Comparison of ENCODE assay signal across 20 cellular contexts in the genomic region with DNA sequence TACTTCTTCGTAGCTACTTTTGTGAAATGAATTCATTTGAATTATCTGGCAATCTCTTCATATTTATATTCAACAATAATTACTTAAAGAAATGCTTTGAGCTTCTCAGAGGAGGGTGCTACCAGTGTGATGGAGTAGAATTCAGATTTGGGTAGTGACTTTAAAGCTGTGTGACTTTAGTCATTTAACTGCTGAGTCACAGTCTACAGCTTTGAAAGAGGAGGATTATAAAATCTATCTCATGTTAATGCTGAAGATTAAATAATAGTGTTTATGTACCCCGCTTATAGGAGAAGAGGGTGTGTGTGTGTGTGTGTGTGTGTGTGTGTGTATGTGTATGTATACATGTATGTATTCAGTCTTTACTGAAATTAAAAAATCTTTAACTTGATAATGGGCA.
"Had no signal": no experiment of that assay in that cellular context is flagged by ENCODE, and none has a peak within 500 bp of the region (broad histone marks: within the 10 kb centered on the region; RNA-seq: fewer than 3 reads in every experiment).

No MANE protein-coding gene starts in this region.

- H3K4me1 ChIP-seq: lower lobe of right lung, prostate gland, spleen, testis, tibial artery had no signal

- H3K36me3 Mint-ChIP-seq: memory B cell; naive B cell; natural killer cell treated with Interleukin-12 subunit alpha and Interleukin-12 subunit beta and Interleukin-15 and Interleukin-18, amount 100 ng/mL, for 72 hours; stimulated activated memory B cell treated with anti-CD40 and anti-IgM and Interleukin-4, amounts not matched to agents 10 μg/mL and 1 μg/mL and 100 μg/mL, for 72 hours; type B pancreatic cell had no signal

- H3K4me3 ChIP-seq: dorsolateral prefrontal cortex, lower lobe of right lung, prostate gland, skin epidermis, spleen, testis, tibial artery had no signal

- H3K4me3 Mint-ChIP-seq: memory B cell; naive B cell; natural killer cell treated with Interleukin-12 subunit alpha and Interleukin-12 subunit beta and Interleukin-15 and Interleukin-18, amount 100 ng/mL, for 72 hours; neural crest cell; stimulated activated memory B cell treated with anti-CD40 and anti-IgM and Interleukin-4, amounts not matched to agents 10 μg/mL and 1 μg/mL and 100 μg/mL, for 72 hours; type B pancreatic cell had no signal

- H3K9me3 Mint-ChIP-seq: neural crest cell, type B pancreatic cell had no signal

- H3K27ac Mint-ChIP-seq: memory B cell; naive B cell; natural killer cell treated with Interleukin-12 subunit alpha and Interleukin-12 subunit beta and Interleukin-15 and Interleukin-18, amount 100 ng/mL, for 72 hours; stimulated activated memory B cell treated with anti-CD40 and anti-IgM and Interleukin-4, amounts not matched to agents 10 μg/mL and 1 μg/mL and 100 μg/mL, for 72 hours; type B pancreatic cell had no signal

- H3K27me3 Mint-ChIP-seq: naive B cell; natural killer cell treated with Interleukin-12 subunit alpha and Interleukin-12 subunit beta and Interleukin-15 and Interleukin-18, amount 100 ng/mL, for 72 hours; stimulated activated memory B cell treated with anti-CD40 and anti-IgM and Interleukin-4, amounts not matched to agents 10 μg/mL and 1 μg/mL and 100 μg/mL, for 72 hours had no signal

- ATAC-seq: left ventricle myocardium superior; lower lobe of right lung; natural killer cell treated with Interleukin-12 subunit alpha and Interleukin-12 subunit beta and Interleukin-15 and Interleukin-18, amount 100 ng/mL, for 72 hours; right cardiac atrium; stimulated activated memory B cell treated with anti-CD40 and anti-IgM and Interleukin-4, amounts not matched to agents 10 μg/mL and 1 μg/mL and 100 μg/mL, for 72 hours; stimulated activated naive CD8-positive, alpha-beta T cell treated with anti-CD3 and anti-CD28 coated beads, Interleukin-15, Interleukin-2, amounts not matched to agents 100 U/mL and 50 U/mL, for 24 hours had no signal

- DNase-seq: dorsolateral prefrontal cortex; effector CD4-positive, alpha-beta T cell; left ventricle myocardium superior; lower lobe of right lung; naive B cell; nucleus accumbens; right cardiac atrium; spleen; stimulated activated CD4-positive, alpha-beta T cell treated with anti-CD3 and anti-CD28 coated beads, Interleukin-4, amount 100 ng/mL, for 4 hours; stimulated activated naive CD8-positive, alpha-beta T cell treated with anti-CD3 and anti-CD28 coated beads, Interleukin-15, Interleukin-2, amounts not matched to agents 100 U/mL and 50 U/mL, for 24 hours; substantia nigra; testis; tibial artery had no signal

- H3K36me3 ChIP-seq: lower lobe of right lung, prostate gland, spleen, tibial artery had no signal

- H3K4me1 Mint-ChIP-seq: memory B cell; naive B cell; neural crest cell; stimulated activated memory B cell treated with anti-CD40 and anti-IgM and Interleukin-4, amounts not matched to agents 10 μg/mL and 1 μg/mL and 100 μg/mL, for 72 hours had no signal

- H3K27me3 ChIP-seq: spleen, testis, tibial artery had no signal

- H3K27ac ChIP-seq: dorsolateral prefrontal cortex, lower lobe of right lung, prostate gland, skin epidermis, spleen, testis, tibial artery had no signal

- H3K9me3 ChIP-seq: lower lobe of right lung, prostate gland, spleen, testis, tibial artery had no signal
